ENCODE assay signal across 8 cellular contexts in genomic region chr7:87152112-87152896, GRCh38. TPM values are rescaled to one million over a fixed set of nuclear protein-coding genes. Genes with fewer than 3 reads are reported as not detected.
DNase-seq lines count a peak whose midpoint lies in the region; ATAC-seq, FAIRE-seq and TF ChIP-seq lines count a peak whose summit lies in the region.

Gene DMTF1, plus strand, starts transcription at chr7:87152453. Its CDS starts 12,489 bp downstream, at chr7:87164942.

- H2BK120ac ChIP-seq in H1 (replicated peaks; ENCODE audit: low read depth, low read length) (no peak within 1 kb of the TSS), mesenchymal stem cell (ENCODE audit: low read depth, low read length) (peak within 1 kb of the TSS; percentile 92)

- H3K36me3 ChIP-seq in H1 (ENCODE audit: control insufficient read depth in 2 of 4, insufficient read depth in 4 of 4, low read length in 3 of 4): peaks cover 0 to 19% (median 0%) of the 10 kb centered on the region in 4 experiments; a peak in 1 of 8 replicates
- H3K36me3 ChIP-seq in mesenchymal stem cell (ENCODE audit: control insufficient read depth in 1 of 2, insufficient read depth in 2 of 2, low read depth in 1 of 2, low read length in 2 of 2): no peaks in the 10 kb centered on the region

- H4K5ac ChIP-seq in H1 (ENCODE audit: insufficient read length, low read depth, low read length): peak within 1 kb of the TSS; percentile 100

- H2AK5ac ChIP-seq in H1 (ENCODE audit: low read depth, low read length) (no peak within 1 kb of the TSS; the same call in 1 of the 2 replicates), mesenchymal stem cell (ENCODE audit: low read length, severe bottlenecking) (peak within 1 kb of the TSS; percentile 59)

- H3K18ac ChIP-seq in H1 (ENCODE audit: extremely low read depth, low read length) (peak within 1 kb of the TSS; percentile 95), mesenchymal stem cell (ENCODE audit: low read depth in 1 of 2, low read length in 2 of 2) (peak within 1 kb of the TSS; percentile 97 to 100)

- H3K79me1 ChIP-seq in H1 (ENCODE audit: low read depth, low read length) (no peaks in the 10 kb centered on the region), mesenchymal stem cell (replicated peaks; ENCODE audit: low read length, poor library complexity, severe bottlenecking) (no peaks in the 10 kb centered on the region)

- H4K91ac ChIP-seq in H1 (replicated peaks; ENCODE audit: insufficient read length, low read length): peak within 1 kb of the TSS; percentile 96
- peak within 1 kb of the TSS; percentile 97 for H4K91ac ChIP-seq in mesenchymal stem cell (ENCODE audit: low read length)

- no peak within 1 kb of the TSS for H3K23ac ChIP-seq in H1 (ENCODE audit: insufficient read length)
- H3K23ac ChIP-seq in mesenchymal stem cell (ENCODE audit: low read length in 2 of 2): peak within 1 kb of the TSS; percentile 34 to 52

- TF ChIP-seq CTCF in H1 (IDR thresholded peaks at IDR 0.05; ENCODE audit: control extremely low read depth in 1 of 3, insufficient read depth in 1 of 3, low read depth in 1 of 3, low read length in 3 of 3): no peak

- peaks cover 31 to 49% of the 10 kb centered on the region in 2 experiments; a peak in 3 of 4 replicates for H3K79me2 ChIP-seq in H1 (ENCODE audit: control insufficient read depth in 1 of 2, insufficient read depth in 2 of 2, low read length in 2 of 2)

- H3K14ac ChIP-seq in H1 (ENCODE audit: insufficient read length) (no peak within 1 kb of the TSS), mesenchymal stem cell (ENCODE audit: low read length in 2 of 2) (peak within 1 kb of the TSS; percentile 57 to 99)

- TF ChIP-seq EP300 in H1 (IDR thresholded peaks at IDR 0.05; ENCODE audit: borderline replicate concordance in 1 of 2, low read depth in 2 of 2, low read length in 2 of 2): peak in 1 of 2 experiments; percentile 67; a peak in 1 of 3 replicates

- H3K9ac ChIP-seq in H1 (replicated peaks in 1 of 4; ENCODE audit: extremely low read depth in 1 of 4, low read depth in 3 of 4, low read length in 3 of 4) (peak within 1 kb of the TSS; percentile 95 to 100 (median 99)), mesenchymal stem cell (ENCODE audit: low read length) (peak within 1 kb of the TSS; percentile 99)

- H3K4me1 ChIP-seq in H1 (replicated peaks in 1 of 4; ENCODE audit: control insufficient read depth in 3 of 4, insufficient read depth in 4 of 4, low read length in 3 of 4): peaks cover 0 to 3% (median 0%) of the 10 kb centered on the region in 4 experiments; a peak in 2 of 7 replicates
- H3K4me1 ChIP-seq in mesenchymal stem cell (ENCODE audit: control insufficient read depth, insufficient read depth, low read depth, low read length): no peaks in the 10 kb centered on the region

- H2AFZ ChIP-seq in H1 (ENCODE audit: low read length): peak within 1 kb of the TSS; percentile 86
- H2AFZ ChIP-seq in mesenchymal stem cell (ENCODE audit: low read depth, low read length): peak within 1 kb of the TSS; percentile 96

- H4K8ac ChIP-seq in H1 (ENCODE audit: extremely low read depth, insufficient read depth, low read length) (peak within 1 kb of the TSS; percentile 100; the same call in 1 of the 2 replicates), mesenchymal stem cell (ENCODE audit: low read length) (peak within 1 kb of the TSS; percentile 88)

- POLR2A ChIA-PET in H1 (lab: Charles Lee; ENCODE audit: partially characterized antibody): interaction anchor here (0.6 to 4.3 kb wide), 45 partner anchors 10 to 515 kb away, joined by 3 to 40 read pairs (median 3); partner anchors contain the start of genes ELAPOR2 and TMEM243

- H3K4me2 ChIP-seq in H1 (ENCODE audit: insufficient read depth in 1 of 2, low read depth in 2 of 2, low read length in 2 of 2) (peak within 1 kb of the TSS; percentile 78 to 84), mesenchymal stem cell (ENCODE audit: low read length, poor library complexity, severe bottlenecking) (peak within 1 kb of the TSS; percentile 68)

- H3K4me3 ChIP-seq in H1 (ENCODE audit: extremely low read depth in 1 of 4, insufficient read depth in 2 of 4, low read depth in 3 of 4, low read length in 4 of 4) (peak within 1 kb of the TSS; percentile 72 to 99 (median 82)), mesenchymal stem cell (ENCODE audit: insufficient read depth in 1 of 2, low read depth in 1 of 2, low read length in 2 of 2) (peak within 1 kb of the TSS; percentile 93 to 99)

- TF ChIP-seq RAD21 in H1 (IDR thresholded peaks at IDR 0.05 in 1 of 2, conservative IDR thresholded peaks at IDR 0.05 in 1 of 2; ENCODE audit: low read depth in 2 of 2, low read length in 2 of 2): no peak

- H3K56ac ChIP-seq in H1 (replicated peaks; ENCODE audit: insufficient read length, low read depth, low read length): peak within 1 kb of the TSS; percentile 98

- H4K20me1 ChIP-seq in H1 (replicated peaks in 1 of 2; ENCODE audit: control insufficient read depth in 1 of 2, insufficient read depth in 2 of 2, low read length in 2 of 2): peaks cover 0 to 4% of the 10 kb centered on the region in 2 experiments

- DNase-seq in COLO829 (ENCODE audit: low spot score) (peak; percentile 95), HTR-8/SVneo (ENCODE audit: insufficient read length, low spot score) (peak; percentile 71), NOMO-1 treated with dmso at 0.1 percent for 144 hours (lab: John Stamatoyannopoulos, UW; ENCODE audit: unreplicated experiment) (peak; percentile 100), H1 (ENCODE audit: low read depth in 1 of 2, low spot score in 2 of 2) (peak; percentile 78 to 89), mesenchymal stem cell (peak; percentile 97)
- peak; percentile 71 to 78 (median 77) for DNase-seq in activated CD8-positive, alpha-beta memory T cell treated with anti-CD3 and anti-CD28 coated beads for 48 hours (ENCODE audit: low read depth in 2 of 3, low spot score in 2 of 3)
- DNase-seq in stimulated activated CD8-positive, alpha-beta memory T cell treated with anti-CD3 and anti-CD28 coated beads, Interleukin-12 subunit alpha, Interleukin-12 subunit beta, amount 100 ng/mL, for 4 hours (ENCODE audit: low read depth): peak; percentile 80

- peaks cover 2% of the 10 kb centered on the region; the same call in 1 of the 2 replicates for H3K23me2 ChIP-seq in H1 (ENCODE audit: low read depth, low read length)

- H3K4ac ChIP-seq in H1 (replicated peaks; ENCODE audit: insufficient read length, low read depth, low read length) (peak within 1 kb of the TSS; percentile 8), mesenchymal stem cell (ENCODE audit: low read depth in 1 of 2, low read length in 2 of 2) (peak within 1 kb of the TSS; percentile 92 to 97)

- CTCF ChIA-PET in H1 (lab: Charles Lee; ENCODE audit: partially characterized antibody): interaction anchor here (0.7 to 8.0 kb wide), 6 partner anchors 84 to 241 kb away, joined by 3 to 86 read pairs (median 4); partner anchors contain the start of gene ELAPOR2

- no peaks in the 10 kb centered on the region for H3K9me3 ChIP-seq in H1 (ENCODE audit: insufficient read depth in 2 of 2, low read depth in 1 of 2, low read length in 1 of 2)
- no peaks in the 10 kb centered on the region for H3K9me3 ChIP-seq in mesenchymal stem cell (ENCODE audit: control insufficient read depth, low read length)

- 3% methylated on average over 53 of the region's 71 CpGs; no CpG with 5 or more reads in 1 of the 2 experiments for WGBS in H1 (ENCODE audit: extremely low coverage in 1 of 2, insufficient coverage in 1 of 2, insufficient read length in 1 of 2, insufficient replicate concordance in 2 of 2, low coverage in 1 of 2, low lambda C conversion rate in 2 of 2, missing lambda C conversion rate in 1 of 2), 2 experiments
- under 1% methylated on average over 71 of the region's 71 CpGs for WGBS in mesenchymal stem cell

- peak; percentile 68 for ATAC-seq in GM21367 (IDR thresholded peaks at IDR 0.05; ENCODE audit: unreplicated experiment)

- H2BK20ac ChIP-seq in H1 (ENCODE audit: low read length): no peak within 1 kb of the TSS

- H3K27ac ChIP-seq in H1 (ENCODE audit: low read depth, low read length) (peak within 1 kb of the TSS; percentile 99), mesenchymal stem cell (ENCODE audit: low read length, poor library complexity, severe bottlenecking) (peak within 1 kb of the TSS; percentile 94)

- H2BK15ac ChIP-seq in H1 (ENCODE audit: low read length): no peak within 1 kb of the TSS
- peak within 1 kb of the TSS; percentile 83 for H2BK15ac ChIP-seq in mesenchymal stem cell (ENCODE audit: low read depth, poor library complexity, severe bottlenecking)

- H2BK12ac ChIP-seq in H1 (ENCODE audit: low read depth, low read length): peak within 1 kb of the TSS; percentile 54; the same call in 1 of the 2 replicates
- H2BK12ac ChIP-seq in mesenchymal stem cell (ENCODE audit: low read length in 2 of 2): no peak within 1 kb of the TSS

- TF ChIP-seq POLR2A in H1 (IDR thresholded peaks at IDR 0.05; ENCODE audit: control extremely low read depth in 1 of 2, low read depth in 2 of 2, low read length in 2 of 2): peak; percentile 87 to 94

- FAIRE-seq in HTR-8/SVneo (lab: Jason Lieb, UNC) (peak; percentile 62), H1 (lab: Jason Lieb, UNC) (no peak)

- H2BK5ac ChIP-seq in H1 (ENCODE audit: low read depth, low read length) (peak within 1 kb of the TSS; percentile 99), mesenchymal stem cell (ENCODE audit: low read depth, low read length, poor library complexity, severe bottlenecking) (peak within 1 kb of the TSS; percentile 90)

- H3K27me3 ChIP-seq in H1 (replicated peaks in 1 of 4; ENCODE audit: control insufficient read depth in 3 of 4, extremely low read depth in 1 of 4, insufficient read depth in 3 of 4, low read length in 3 of 4) (no peaks in the 10 kb centered on the region), mesenchymal stem cell (ENCODE audit: control insufficient read depth in 1 of 2, insufficient read depth in 1 of 2, low read length in 2 of 2) (no peaks in the 10 kb centered on the region)

TF ChIP-seq in H1, 55 proteins besides CTCF, POLR2A, EP300 and RAD21 (continues in another document):
- TF ChIP-seq RBBP5 (IDR thresholded peaks at IDR 0.05; ENCODE audit: borderline replicate concordance, low read depth, low read length) (peak; percentile 93), YY1 (IDR thresholded peaks at IDR 0.05; ENCODE audit: low read depth, low read length) (peak; percentile 97), EZH2 (IDR thresholded peaks at IDR 0.05; ENCODE audit: low read depth, low read length, severe bottlenecking) (no peak), POLR2AphosphoS5 (IDR thresholded peaks at IDR 0.05; ENCODE audit: low read depth, low read length) (peak; percentile 96), KDM1A (IDR thresholded peaks at IDR 0.05; ENCODE audit: borderline replicate concordance, low read length) (no peak)

RNA-seq across cellular contexts. Expression of gene DMTF1, which starts in this region (rescaled TPM):
- 76.9 and 86.0 TPM in 2 replicates for total RNA-seq in H1 (2021; fragmentation: NEBNext Ultra II Directional; extraction: Animal tissue kit (Norgen Biotek cat#: 25700))
- polyA plus RNA-seq in H1 (2011; rRNA removed): 70.7 and 115 TPM in 2 replicates
- 99.6 TPM for polyA plus RNA-seq in H1 (2011; cell fraction: cytosol; rRNA removed)
- polyA plus RNA-seq in H1 (2011; cell fraction: nucleus; rRNA removed): 185 TPM
- polyA plus RNA-seq in H1 (2012, experiment 1 of 2): 65.1 to 94.7 TPM (median 73.4 TPM) in 4 replicates
- polyA plus RNA-seq in H1 (2012, experiment 2 of 2): 2.3 TPM
- polyA plus RNA-seq in H1 (2013, experiment 1 of 2): 91.8 TPM
- polyA plus RNA-seq in H1 (2013, experiment 2 of 2): 76.8 TPM
- 181 and 185 TPM in 2 replicates for polyA minus RNA-seq in H1 (2011; rRNA and poly(A)+ RNA removed)
- polyA minus RNA-seq in H1 (2011; cell fraction: cytosol; rRNA and poly(A)+ RNA removed): 67.2 TPM
- polyA minus RNA-seq in H1 (2011; cell fraction: nucleus; rRNA and poly(A)+ RNA removed): 523 TPM
- polyA plus RNA-seq in mesenchymal stem cell (2013, experiment 1 of 2): 36.8 TPM
- polyA plus RNA-seq in mesenchymal stem cell (2013, experiment 2 of 2): 34.2 TPM

Comparison
In these comparisons a context has a peak if more than half of its experiments do, and no peak if none do; other contexts are left out.
1. Peak in every context shown above with its lines: DNase-seq, ATAC-seq, H3K4me3 ChIP-seq and H3K27ac ChIP-seq.